Comparison of ENCODE assay signal across 17 cellular contexts in genomic region chr10:5478694-5479305, GRCh38. TPM values are rescaled to one million over a fixed set of nuclear protein-coding genes. Genes with fewer than 3 reads are reported as not detected.
DNase-seq lines count a peak whose midpoint lies in the region; FAIRE-seq and TF ChIP-seq lines count a peak whose summit lies in the region.
"Had no signal": no experiment of that assay in that cellular context is flagged by ENCODE, and none has a peak within 500 bp of the region (broad histone marks: within the 10 kb centered on the region; RNA-seq: fewer than 3 reads in every experiment).

No MANE protein-coding gene starts in this region.

- no peak overlapping the region for H3K27ac Mint-ChIP-seq in endodermal cell
- peak overlapping the region; percentile 62 for H3K27ac Mint-ChIP-seq in mesothelial cell of epicardium

- H3K4me3 Mint-ChIP-seq in endodermal cell: no peak overlapping the region
- no peak overlapping the region for H3K4me3 Mint-ChIP-seq in mesothelial cell of epicardium

- no peaks in the 10 kb centered on the region for H3K27me3 ChIP-seq in endodermal cell (ENCODE audit: control insufficient read depth, insufficient read depth, low read length, poor library complexity, severe bottlenecking)

- H3K9me3 ChIP-seq in endodermal cell (ENCODE audit: control insufficient read depth, low read length): no peaks in the 10 kb centered on the region

- H3K4me1 Mint-ChIP-seq in endodermal cell (peaks cover 22% of the 10 kb centered on the region), mesothelial cell of epicardium (peaks cover 23% of the 10 kb centered on the region)

- no peaks in the 10 kb centered on the region for H3K36me3 Mint-ChIP-seq in endodermal cell (ENCODE audit: low read depth)
- H3K36me3 Mint-ChIP-seq in mesothelial cell of epicardium: no peaks in the 10 kb centered on the region

- H3K27ac ChIP-seq in endodermal cell (ENCODE audit: low read depth, low read length): no peak overlapping the region
- H3K27ac ChIP-seq: RWPE1 had no signal

- H3K4me1 ChIP-seq in endodermal cell (ENCODE audit: control insufficient read depth, insufficient read depth, low read length): peaks cover 19% of the 10 kb centered on the region

- FAIRE-seq in GM12892 (lab: Jason Lieb, UNC): no peak
- FAIRE-seq: A204.1 had no signal

- DNase-seq in activated effector memory CD4-positive, alpha-beta T cell treated with anti-CD3 and anti-CD28 coated beads, Interleukin-2, amount 50 U/mL, for 16 hours: peak; percentile 45
- DNase-seq in activated effector memory CD4-positive, alpha-beta T cell treated with Interleukin-2 at 50 U/mL for 16 hours: no peak
- DNase-seq in endodermal cell (peak; percentile 41), mesothelial cell of epicardium (ENCODE audit: low spot score in 2 of 2, unreplicated experiment in 2 of 2) (no peak), GM12892 (ENCODE audit: insufficient read length) (no peak), hepatic stellate cell (ENCODE audit: low spot score) (no peak), DMS153 treated with DMSO at 0.1 percent for 48 hours (lab: John Stamatoyannopoulos, UW; ENCODE audit: unreplicated experiment) (no peak)
- no peak for DNase-seq in effector CD8-positive, alpha-beta T cell (lab: John Stamatoyannopoulos, UW)
- DNase-seq: C1 segment of cervical spinal cord, MV-4-11, NCI-H1436, NCI-H2029, NCI-H774, PC-3 had no signal

- no peak overlapping the region for H3K9ac ChIP-seq in endodermal cell (ENCODE audit: extremely low read depth, low read length, poor library complexity, severe bottlenecking)

- TF ChIP-seq CTCF in endodermal cell (conservative IDR thresholded peaks at IDR 0.05): no peak
- no peak for TF ChIP-seq CTCF in mesothelial cell of epicardium (IDR thresholded peaks at IDR 0.05; ENCODE audit: unreplicated experiment)

- no peaks in the 10 kb centered on the region for H3K36me3 ChIP-seq in endodermal cell (ENCODE audit: control insufficient read depth, insufficient read depth, low read length)

- H3K27me3 Mint-ChIP-seq in endodermal cell (ENCODE audit: insufficient read depth) (no peaks in the 10 kb centered on the region), mesothelial cell of epicardium (ENCODE audit: low read depth) (no peaks in the 10 kb centered on the region)

- H3K9me3 Mint-ChIP-seq in endodermal cell (peaks cover 1% of the 10 kb centered on the region), mesothelial cell of epicardium (no peaks in the 10 kb centered on the region)

- 91 to 95% methylated on average over 8 to 18 of the region's 18 CpGs for WGBS in endodermal cell (ENCODE audit: insufficient coverage in 1 of 2, insufficient read length in 1 of 2), 2 experiments

- no peak for TF ChIP-seq POLR2A in GM12892 (IDR thresholded peaks at IDR 0.05; ENCODE audit: low read depth, low read length)

- H3K4me3 ChIP-seq in endodermal cell (ENCODE audit: low read length): no peak overlapping the region

RNA-seq across cellular contexts. Expression of gene CALML5, which starts 20.6 kb away (rescaled TPM):
- total RNA-seq in endodermal cell (not detected), mesothelial cell of epicardium (0.42 TPM in 1 of 3 replicates, not detected in the others)
- not detected for polyA plus RNA-seq in endodermal cell (2013, experiment 1 of 2)
- not detected for polyA plus RNA-seq in endodermal cell (2013, experiment 2 of 2)
- not detected for polyA plus RNA-seq in GM12892 (2012; ENCODE audit: missing spikeins)
- total RNA-seq: NCI-H460, PC-3 had no signal

RNA-seq across cellular contexts. Expression of gene CALML3, which starts 46.0 kb away (rescaled TPM):
- total RNA-seq in endodermal cell: not detected
- polyA plus RNA-seq in endodermal cell (2013, experiment 1 of 2): not detected
- polyA plus RNA-seq in endodermal cell (2013, experiment 2 of 2): not detected
- total RNA-seq in mesothelial cell of epicardium: 0.07 TPM in 1 of 3 replicates, not detected in the others
- not detected for polyA plus RNA-seq in GM12892 (2012; ENCODE audit: missing spikeins)
- total RNA-seq: NCI-H460, PC-3 had no signal

Comparison
In these comparisons a context has a peak if more than half of its experiments do, and no peak if none do; other contexts are left out.
1. DNase-seq: peak in activated effector memory CD4-positive, alpha-beta T cell treated with anti-CD3 and anti-CD28 coated beads, Interleukin-2, amount 50 U/mL, for 16 hours (single experiment) and endodermal cell (single experiment); none in activated effector memory CD4-positive, alpha-beta T cell treated with Interleukin-2 at 50 U/mL for 16 hours (single experiment), mesothelial cell of epicardium (0 of 2), GM12892 (single experiment), hepatic stellate cell (single experiment), effector CD8-positive, alpha-beta T cell (single experiment) and DMS153 treated with DMSO at 0.1 percent for 48 hours (single experiment).